In the genomic region with DNA sequence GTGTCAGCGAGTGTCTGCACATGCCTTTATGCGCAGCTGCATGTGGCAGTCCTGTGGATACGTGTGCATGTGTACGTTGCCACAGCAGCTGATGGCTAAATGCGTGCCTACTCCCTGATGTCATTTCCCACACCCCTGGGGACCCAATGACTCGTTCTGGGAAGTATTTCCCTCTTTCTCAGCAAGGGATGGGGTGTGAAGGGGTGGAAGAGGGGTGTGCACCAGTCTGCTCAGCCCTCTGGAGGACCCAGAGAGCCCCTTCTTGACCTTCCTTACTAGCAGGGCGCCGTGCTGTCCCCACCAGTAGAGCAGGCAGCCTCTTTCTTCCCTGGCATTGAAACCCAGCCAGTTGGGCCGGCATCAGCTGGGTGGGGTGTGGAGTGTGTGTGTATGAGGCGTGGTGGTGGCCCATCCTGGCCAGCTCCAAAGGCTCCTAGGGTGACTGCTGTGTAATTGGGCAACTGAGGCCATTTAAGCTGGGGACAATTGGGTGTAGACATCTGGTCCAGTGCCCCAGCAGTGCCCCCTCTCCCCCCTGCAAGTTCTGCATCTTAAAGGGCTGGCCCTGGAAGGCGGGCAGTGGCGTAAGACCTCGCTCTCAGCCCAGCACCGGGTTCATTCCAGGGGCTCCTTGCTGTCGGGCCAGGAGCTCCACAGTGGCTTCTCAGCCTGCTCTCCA, we compare ENCODE assay signal across 10 cellular contexts. TPM values are rescaled to one million over a fixed set of nuclear protein-coding genes. Genes with fewer than 3 reads are reported as not detected.
DNase-seq lines count a peak whose midpoint lies in the region; ATAC-seq and TF ChIP-seq lines count a peak whose summit lies in the region.
"Had no signal": no experiment of that assay in that cellular context is flagged by ENCODE, and none has a peak within 500 bp of the region (broad histone marks: within the 10 kb centered on the region; RNA-seq: fewer than 3 reads in every experiment).

No MANE protein-coding gene starts in this region.

- ATAC-seq in GM21619 (IDR thresholded peaks at IDR 0.05; ENCODE audit: unreplicated experiment) = no peak

- H3K4me3 ChIP-seq in Peyer's patch (no peak overlapping the region), fibroblast of mammary gland (ENCODE audit: control insufficient read depth, low read depth, low read length) (no peak overlapping the region)
- H3K4me3 ChIP-seq: right lobe of liver had no signal

- H3K36me3 ChIP-seq in Peyer's patch = no peaks in the 10 kb centered on the region
- H3K36me3 ChIP-seq: right lobe of liver had no signal

- H3K4me1 Mint-ChIP-seq in Calu3 (ENCODE audit: low read depth, unreplicated experiment) (peaks cover 68% of the 10 kb centered on the region), progenitor cell of endocrine pancreas (ENCODE audit: low read depth) (peaks cover 38% of the 10 kb centered on the region)

- H3K27ac Mint-ChIP-seq in Calu3 (ENCODE audit: unreplicated experiment) = peak overlapping the region; percentile 98
- peak overlapping the region; percentile 56 for H3K27ac Mint-ChIP-seq in progenitor cell of endocrine pancreas
- H3K27ac Mint-ChIP-seq: activated naive CD8-positive, alpha-beta T cell had no signal

- BruUV-seq in Calu3 (replicated peaks; lab: Mats Ljungman, UMichigan) = TSS peak; percentile 63

- H3K27me3 Mint-ChIP-seq in Calu3 (ENCODE audit: unreplicated experiment) = no peaks in the 10 kb centered on the region
- peaks cover 57% of the 10 kb centered on the region for H3K27me3 Mint-ChIP-seq in progenitor cell of endocrine pancreas
- H3K27me3 Mint-ChIP-seq: activated naive CD8-positive, alpha-beta T cell had no signal

- no peaks in the 10 kb centered on the region for H3K27me3 ChIP-seq in Peyer's patch
- H3K27me3 ChIP-seq: right lobe of liver had no signal

- no peaks in the 10 kb centered on the region for H3K9me3 ChIP-seq in Peyer's patch
- H3K9me3 ChIP-seq: right lobe of liver had no signal

- CTCF ChIA-PET in Calu3 (lab: Charles Lee) = interaction anchor here (0.6 to 1.8 kb wide), 6 partner anchors 8 to 215 kb away, joined by 3 to 8 read pairs (median 5); partner anchors contain the start of genes SIN3A and SNX33

- no peak for TF ChIP-seq POLR2A in Peyer's patch (IDR thresholded peaks at IDR 0.05)

- H3K27ac ChIP-seq in Peyer's patch = peak overlapping the region; percentile 42 to 81 (median 55)

- TF ChIP-seq CTCF in Calu3 (IDR thresholded peaks at IDR 0.05; ENCODE audit: unreplicated experiment) (no peak), Peyer's patch (IDR thresholded peaks at IDR 0.05) (no peak), fibroblast of mammary gland (conservative IDR thresholded peaks at IDR 0.05; ENCODE audit: control insufficient read depth, insufficient read depth, low read depth, low read length) (no peak), progenitor cell of endocrine pancreas (IDR thresholded peaks at IDR 0.05; ENCODE audit: unreplicated experiment) (no peak)

- intact Hi-C loops in Calu3 (cut with micrococcal nuclease; ENCODE audit: unreplicated experiment) = no loop called here

- no peaks in the 10 kb centered on the region for H3K9me3 Mint-ChIP-seq in Calu3 (ENCODE audit: low read depth, unreplicated experiment)
- no peaks in the 10 kb centered on the region for H3K9me3 Mint-ChIP-seq in progenitor cell of endocrine pancreas (ENCODE audit: low read depth)

- H3K36me3 Mint-ChIP-seq in Calu3 (ENCODE audit: insufficient read depth, unreplicated experiment) = peaks cover 26% of the 10 kb centered on the region
- peaks cover 5% of the 10 kb centered on the region for H3K36me3 Mint-ChIP-seq in progenitor cell of endocrine pancreas (ENCODE audit: insufficient read depth)
- H3K36me3 Mint-ChIP-seq: activated naive CD8-positive, alpha-beta T cell had no signal

- peaks cover 0 to 36% (median 1%) of the 10 kb centered on the region in 4 donors for H3K4me1 ChIP-seq in Peyer's patch

- H3K4me3 Mint-ChIP-seq in Calu3 (ENCODE audit: low read depth, unreplicated experiment) (peak overlapping the region; percentile 39), progenitor cell of endocrine pancreas (ENCODE audit: low read depth) (no peak overlapping the region)
- H3K4me3 Mint-ChIP-seq: activated naive CD8-positive, alpha-beta T cell had no signal

- DNase-seq in Calu3 (peak; percentile 84), Peyer's patch (peak in 2 of 3 donors; percentile 67 to 73), fibroblast of mammary gland (ENCODE audit: low read depth) (peak; percentile 99), progenitor cell of endocrine pancreas (ENCODE audit: low spot score, unreplicated experiment) (no peak), activated gamma-delta T cell (lab: John Stamatoyannopoulos, UW) (no peak), NCI-H526 treated with DMSO at 0.1 percent for 48 hours (lab: John Stamatoyannopoulos, UW) (no peak)
- DNase-seq in stimulated activated CD4-positive, alpha-beta T cell treated with anti-CD3 and anti-CD28 coated beads, Interleukin-4, amount 100 ng/mL, for 24 hours = no peak

RNA-seq across cellular contexts. Expression of gene SNX33, which starts 19.2 kb away (rescaled TPM):
- total RNA-seq in Calu3 (2022) = 23.2 and 24.1 TPM in 2 replicates
- 10 to 100 TPM; 35.5 to 53.7 (median 49.5) TPM for total RNA-seq in Peyer's patch
- total RNA-seq in progenitor cell of endocrine pancreas = 24.5 and 29.3 TPM in 2 replicates

RNA-seq across cellular contexts. Expression of gene IMP3, which starts 26.9 kb away (rescaled TPM):
- 77.8 and 91.5 TPM in 2 replicates for total RNA-seq in Calu3 (2022)
- 100 to 1,000 TPM in 3 of 4 donors, 10 to 100 TPM in 1; 96.8 to 133 (median 124) TPM for total RNA-seq in Peyer's patch
- total RNA-seq in progenitor cell of endocrine pancreas = 53.7 and 54.0 TPM in 2 replicates

RNA-seq across cellular contexts. Expression of gene SNUPN, which starts 41.4 kb away (rescaled TPM):
- total RNA-seq in Calu3 (2022) = 24.5 and 28.0 TPM in 2 replicates
- total RNA-seq in Peyer's patch = 10 to 100 TPM; 11.5 to 32.2 (median 17.4) TPM
- total RNA-seq in progenitor cell of endocrine pancreas = 16.0 and 21.1 TPM in 2 replicates

RNA-seq across cellular contexts. Expression of gene CSPG4, which starts 45.7 kb away (rescaled TPM):
- total RNA-seq in Calu3 (2022) (0.05 TPM in 1 of 2 replicates, not detected in the other), Peyer's patch (10 to 100 TPM in 1 of 4 donors, 1 to 10 TPM in 3; 2.8 to 15.7 (median 6.3) TPM), progenitor cell of endocrine pancreas (0.41 and 0.51 TPM in 2 replicates)

Comparison
In these comparisons a context has a peak if more than half of its experiments do, and no peak if none do; other contexts are left out.
1. DNase-seq: peak in Calu3 (single experiment), Peyer's patch (2 of 3) and fibroblast of mammary gland (single experiment); none in progenitor cell of endocrine pancreas (single experiment), stimulated activated CD4-positive, alpha-beta T cell treated with anti-CD3 and anti-CD28 coated beads, Interleukin-4, amount 100 ng/mL, for 24 hours (single experiment), activated gamma-delta T cell (single experiment) and NCI-H526 treated with DMSO at 0.1 percent for 48 hours (single experiment).